ENCODE assay signal across 18 cellular contexts in the genomic region with DNA sequence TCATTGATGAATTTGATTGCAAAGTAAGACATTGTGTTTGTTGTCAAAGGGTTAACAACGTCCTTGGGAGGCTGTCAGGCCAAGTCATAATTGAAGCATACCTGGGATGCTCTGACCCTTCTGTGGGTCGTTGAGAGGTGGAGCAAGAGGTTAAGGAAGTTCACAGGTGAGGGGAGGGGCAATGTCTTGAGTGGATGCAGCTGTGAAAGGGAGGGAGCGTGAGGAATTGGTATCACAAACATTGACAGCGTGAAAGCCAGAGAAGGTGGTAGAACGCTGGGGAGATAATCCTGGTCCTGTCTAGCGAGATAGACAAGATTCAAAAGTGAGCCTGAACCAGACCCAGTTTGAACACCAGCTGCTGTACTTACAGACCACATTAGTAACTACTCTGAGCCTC.
A peak's percentile ranks its signal among the peaks of the same experiment; 100 is the strongest.
DNase-seq lines count a peak whose midpoint lies in the region; ATAC-seq and TF ChIP-seq lines count a peak whose summit lies in the region.
"Had no signal": no experiment of that assay in that cellular context is flagged by ENCODE, and none has a peak within 500 bp of the region (broad histone marks: within the 10 kb centered on the region; RNA-seq: fewer than 3 reads in every experiment).

No MANE protein-coding gene starts in this region.

- H3K9ac ChIP-seq in H9 (ENCODE audit: extremely low read depth, insufficient read length, low read length): no peak overlapping the region
- H3K9ac ChIP-seq in endodermal cell (ENCODE audit: extremely low read depth, low read length, poor library complexity, severe bottlenecking): no peak overlapping the region
- H3K9ac ChIP-seq: BLaER1, GM23248 had no signal

- H2BK120ac ChIP-seq in H9 (ENCODE audit: low read depth, low read length, poor library complexity, severe bottlenecking): no peak overlapping the region

- no peak overlapping the region for H2BK20ac ChIP-seq in H9 (ENCODE audit: low read depth, low read length, poor library complexity, severe bottlenecking)

- H4K20me1 ChIP-seq in H9 (ENCODE audit: control insufficient read depth, insufficient read depth, insufficient read length): no peaks in the 10 kb centered on the region
- H4K20me1 ChIP-seq: BLaER1 had no signal

- ATAC-seq in GM21515 (IDR thresholded peaks at IDR 0.05; ENCODE audit: unreplicated experiment): no peak
- ATAC-seq: GM12878, HepG2 had no signal

- no peaks in the 10 kb centered on the region for H3K79me2 ChIP-seq in H9 (ENCODE audit: insufficient read depth, low read length)

- no peak overlapping the region for H3K4ac ChIP-seq in H9 (ENCODE audit: low read depth, low read length)

- H3K14ac ChIP-seq in H9 (ENCODE audit: insufficient read depth, low read length): no peak overlapping the region

- no peak overlapping the region for H2BK5ac ChIP-seq in H9 (ENCODE audit: insufficient read length, low read length)

- H3K4me1 ChIP-seq in H9 (ENCODE audit: insufficient read depth, low read length) (peaks cover 10% of the 10 kb centered on the region; the same call in 1 of the 2 replicates), endodermal cell (ENCODE audit: control insufficient read depth, insufficient read depth, low read length) (no peaks in the 10 kb centered on the region), SJCRH30 (no peaks in the 10 kb centered on the region)
- H3K4me1 ChIP-seq: BLaER1 had no signal

- H3K4me3 Mint-ChIP-seq in H9 (no peak overlapping the region), endodermal cell (no peak overlapping the region), nephron progenitor cell (no peak overlapping the region), type B pancreatic cell (peak overlapping the region; percentile 6)
- no peak overlapping the region for H3K4me3 Mint-ChIP-seq in activated T-helper 1 cell treated with anti-CD3 and anti-CD28 coated beads, Interleukin-12 subunit alpha, Interleukin-12 subunit beta, Interleukin-2, Interleukin-4 antibody, amounts not matched to agents 30 ng/mL and 10 ng/mL and 1 ng/mL, durations not matched to agents 14 hours and 24 hours and 36 hours
- H3K4me3 Mint-ChIP-seq: CD14-positive monocyte; CD4-positive, alpha-beta memory T cell had no signal

- no peak for TF ChIP-seq CTCF in H9 (conservative IDR thresholded peaks at IDR 0.05)
- no peak for TF ChIP-seq CTCF in endodermal cell (conservative IDR thresholded peaks at IDR 0.05)
- TF ChIP-seq CTCF in nephron progenitor cell (IDR thresholded peaks at IDR 0.05): no peak
- TF ChIP-seq CTCF in type B pancreatic cell (conservative IDR thresholded peaks at IDR 0.05): no peak

- H3K27me3 Mint-ChIP-seq in H9 (ENCODE audit: low read depth) (peaks cover 7% of the 10 kb centered on the region; the same call in 1 of the 2 replicates), endodermal cell (ENCODE audit: insufficient read depth) (no peaks in the 10 kb centered on the region), nephron progenitor cell (ENCODE audit: low read depth, poor library complexity) (peaks cover 10% of the 10 kb centered on the region), type B pancreatic cell (no peaks in the 10 kb centered on the region)
- H3K27me3 Mint-ChIP-seq in activated T-helper 1 cell treated with anti-CD3 and anti-CD28 coated beads, Interleukin-12 subunit alpha, Interleukin-12 subunit beta, Interleukin-2, Interleukin-4 antibody, amounts not matched to agents 30 ng/mL and 10 ng/mL and 1 ng/mL, durations not matched to agents 14 hours and 24 hours and 36 hours (ENCODE audit: insufficient read depth): peaks cover 17% of the 10 kb centered on the region

- H3K56ac ChIP-seq in H9 (ENCODE audit: insufficient read length, low read depth, low read length): no peak overlapping the region

- H3K36me3 Mint-ChIP-seq in H9 (ENCODE audit: insufficient read depth in 1 of 3, low read depth in 3 of 3) (no peaks in the 10 kb centered on the region; a peak in 1 of 7 replicates), endodermal cell (ENCODE audit: low read depth) (no peaks in the 10 kb centered on the region), nephron progenitor cell (ENCODE audit: low read depth) (no peaks in the 10 kb centered on the region), type B pancreatic cell (no peaks in the 10 kb centered on the region)
- H3K36me3 Mint-ChIP-seq in activated T-helper 1 cell treated with anti-CD3 and anti-CD28 coated beads, Interleukin-12 subunit alpha, Interleukin-12 subunit beta, Interleukin-2, Interleukin-4 antibody, amounts not matched to agents 30 ng/mL and 10 ng/mL and 1 ng/mL, durations not matched to agents 14 hours and 24 hours and 36 hours (ENCODE audit: low read depth): no peaks in the 10 kb centered on the region
- H3K36me3 Mint-ChIP-seq: CD14-positive monocyte; CD4-positive, alpha-beta memory T cell had no signal

- no peak overlapping the region for H2AFZ ChIP-seq in H9 (ENCODE audit: low read length)
- H2AFZ ChIP-seq: GM23248 had no signal

- H3T11ph ChIP-seq in H9 (ENCODE audit: low read length): no peak overlapping the region

- DNase-seq in H9: no peak
- DNase-seq in endodermal cell: peak; percentile 55
- no peak for DNase-seq in nephron progenitor cell
- DNase-seq in type B pancreatic cell (ENCODE audit: extremely low spot score, unreplicated experiment): no peak
- DNase-seq in activated T-helper 1 cell treated with anti-CD3 and anti-CD28 coated beads, Interleukin-12 subunit alpha, Interleukin-12 subunit beta, Interleukin-2, Interleukin-4 antibody, amounts not matched to agents 30 ng/mL and 10 ng/mL and 1 ng/mL, durations not matched to agents 14 hours and 24 hours and 36 hours (ENCODE audit: low spot score): no peak
- DNase-seq in SJCRH30: no peak
- DNase-seq: 8988T; Calu3; CD4-positive, alpha-beta memory T cell; DMS53; DND-41; EL; GM23248 had no signal

- H3K4me3 ChIP-seq in endodermal cell (ENCODE audit: low read length): no peak overlapping the region
- no peak overlapping the region for H3K4me3 ChIP-seq in SJCRH30
- H3K4me3 ChIP-seq: BLaER1, GM12878, GM23248 had no signal

- no peaks in the 10 kb centered on the region for H3K23me2 ChIP-seq in H9 (ENCODE audit: insufficient read length, low read depth, low read length, poor library complexity, severe bottlenecking)

- no peaks in the 10 kb centered on the region; a peak in 1 of 5 replicates for H3K9me3 Mint-ChIP-seq in H9
- H3K9me3 Mint-ChIP-seq in endodermal cell: no peaks in the 10 kb centered on the region
- H3K9me3 Mint-ChIP-seq in nephron progenitor cell: no peaks in the 10 kb centered on the region
- peaks cover 6% of the 10 kb centered on the region for H3K9me3 Mint-ChIP-seq in type B pancreatic cell
- no peaks in the 10 kb centered on the region for H3K9me3 Mint-ChIP-seq in activated T-helper 1 cell treated with anti-CD3 and anti-CD28 coated beads, Interleukin-12 subunit alpha, Interleukin-12 subunit beta, Interleukin-2, Interleukin-4 antibody, amounts not matched to agents 30 ng/mL and 10 ng/mL and 1 ng/mL, durations not matched to agents 14 hours and 24 hours and 36 hours
- H3K9me3 Mint-ChIP-seq: CD14-positive monocyte; CD4-positive, alpha-beta memory T cell had no signal

- no peak overlapping the region for H2BK12ac ChIP-seq in H9 (ENCODE audit: insufficient read length, low read depth, low read length)

- H2AK5ac ChIP-seq in H9 (ENCODE audit: insufficient read length, low read length): peak overlapping the region; percentile 62

- H3K4me2 ChIP-seq in H9 (ENCODE audit: insufficient read depth, insufficient read length, low read length): no peak overlapping the region
- H3K4me2 ChIP-seq: BLaER1 had no signal

- H3K18ac ChIP-seq in H9 (ENCODE audit: insufficient read length, low read depth, low read length): no peak overlapping the region

- no peaks in the 10 kb centered on the region for H3K79me1 ChIP-seq in H9 (ENCODE audit: insufficient read depth, low read depth, low read length, poor library complexity, severe bottlenecking)

- H3K4me1 Mint-ChIP-seq in H9: peaks cover 67 to 71% of the 10 kb centered on the region in 2 experiments
- peaks cover 35% of the 10 kb centered on the region for H3K4me1 Mint-ChIP-seq in endodermal cell
- H3K4me1 Mint-ChIP-seq in nephron progenitor cell: peaks cover 78% of the 10 kb centered on the region
- H3K4me1 Mint-ChIP-seq in type B pancreatic cell (ENCODE audit: unreplicated experiment): peaks cover 72% of the 10 kb centered on the region
- no peaks in the 10 kb centered on the region for H3K4me1 Mint-ChIP-seq in activated T-helper 1 cell treated with anti-CD3 and anti-CD28 coated beads, Interleukin-12 subunit alpha, Interleukin-12 subunit beta, Interleukin-2, Interleukin-4 antibody, amounts not matched to agents 30 ng/mL and 10 ng/mL and 1 ng/mL, durations not matched to agents 14 hours and 24 hours and 36 hours (ENCODE audit: low read depth)
- H3K4me1 Mint-ChIP-seq: CD14-positive monocyte; CD4-positive, alpha-beta memory T cell had no signal

- H2BK15ac ChIP-seq in H9 (ENCODE audit: low read depth, low read length): no peak overlapping the region; the same call in 1 of the 2 replicates

- WGBS in H9 (ENCODE audit: extremely low coverage, insufficient read length, low lambda C conversion rate): no CpG with 5 or more reads among the region's 6 CpGs
- WGBS in endodermal cell (ENCODE audit: insufficient coverage in 1 of 2, insufficient read length in 1 of 2), 2 experiments: 69 to 77% methylated on average over 6 of the region's 6 CpGs

- peak overlapping the region in 1 of 3 experiments; percentile 56; a peak in 1 of 7 replicates for H3K27ac Mint-ChIP-seq in H9
- H3K27ac Mint-ChIP-seq in endodermal cell: no peak overlapping the region
- peak overlapping the region; percentile 31 for H3K27ac Mint-ChIP-seq in nephron progenitor cell
- peak overlapping the region; percentile 66 for H3K27ac Mint-ChIP-seq in type B pancreatic cell
- H3K27ac Mint-ChIP-seq in activated T-helper 1 cell treated with anti-CD3 and anti-CD28 coated beads, Interleukin-12 subunit alpha, Interleukin-12 subunit beta, Interleukin-2, Interleukin-4 antibody, amounts not matched to agents 30 ng/mL and 10 ng/mL and 1 ng/mL, durations not matched to agents 14 hours and 24 hours and 36 hours: no peak overlapping the region

- H4K91ac ChIP-seq in H9 (ENCODE audit: insufficient read length, low read depth, low read length): peak overlapping the region; percentile 28

- H3K23ac ChIP-seq in H9 (ENCODE audit: insufficient read length, low read depth, low read length): no peak overlapping the region

- H3K36me3 ChIP-seq in endodermal cell (ENCODE audit: control insufficient read depth, insufficient read depth, low read length) (no peaks in the 10 kb centered on the region), SJCRH30 (no peaks in the 10 kb centered on the region)
- H3K36me3 ChIP-seq: BLaER1 had no signal

- H3K27me3 ChIP-seq in H9 (ENCODE audit: insufficient read depth, low read length) (no peaks in the 10 kb centered on the region), endodermal cell (ENCODE audit: control insufficient read depth, insufficient read depth, low read length, poor library complexity, severe bottlenecking) (no peaks in the 10 kb centered on the region), SJCRH30 (no peaks in the 10 kb centered on the region)
- H3K27me3 ChIP-seq: BLaER1 had no signal

- intact Hi-C loops in activated T-helper 1 cell treated with anti-CD3 and anti-CD28 coated beads, Interleukin-12 subunit alpha, Interleukin-12 subunit beta, Interleukin-2, Interleukin-4 antibody, amounts not matched to agents 30 ng/mL and 10 ng/mL and 1 ng/mL, durations not matched to agents 14 hours and 24 hours and 36 hours (cut with micrococcal nuclease): no loop called here

- no peak overlapping the region for H4K8ac ChIP-seq in H9 (replicated peaks; ENCODE audit: insufficient read length, low read depth, low read length)

- H3K27ac ChIP-seq in H9 (ENCODE audit: insufficient read length, low read depth, low read length) (no peak overlapping the region), endodermal cell (ENCODE audit: low read depth, low read length) (no peak overlapping the region), SJCRH30 (no peak overlapping the region)
- H3K27ac ChIP-seq: BLaER1, GM23248 had no signal

- no peak overlapping the region for H4K5ac ChIP-seq in H9 (ENCODE audit: insufficient read length, low read depth, low read length)

- H3K9me3 ChIP-seq in H9 (ENCODE audit: control insufficient read depth, low read depth, low read length) (no peaks in the 10 kb centered on the region), endodermal cell (ENCODE audit: control insufficient read depth, low read length) (no peaks in the 10 kb centered on the region), SJCRH30 (replicated peaks) (no peaks in the 10 kb centered on the region)
- H3K9me3 ChIP-seq: BLaER1 had no signal

Comparison
In these comparisons a context has a peak if more than half of its experiments do, and no peak if none do; other contexts are left out.
1. H3K27ac Mint-ChIP-seq: peak in nephron progenitor cell (single experiment) and type B pancreatic cell (single experiment); none in endodermal cell (single experiment) and activated T-helper 1 cell treated with anti-CD3 and anti-CD28 coated beads, Interleukin-12 subunit alpha, Interleukin-12 subunit beta, Interleukin-2, Interleukin-4 antibody, amounts not matched to agents 30 ng/mL and 10 ng/mL and 1 ng/mL, durations not matched to agents 14 hours and 24 hours and 36 hours (single experiment).